Comparison of ENCODE assay signal across 12 cellular contexts in genomic region chr9:129620669-129621295, GRCh38. TPM values are rescaled to one million over a fixed set of nuclear protein-coding genes. Genes with fewer than 3 reads are reported as not detected.
DNase-seq lines count a peak whose midpoint lies in the region; ATAC-seq and TF ChIP-seq lines count a peak whose summit lies in the region.
"Had no signal": no experiment of that assay in that cellular context is flagged by ENCODE, and none has a peak within 500 bp of the region (broad histone marks: within the 10 kb centered on the region; RNA-seq: fewer than 3 reads in every experiment).

C9orf50 (minus strand) TSS chr9:129621101; CDS start chr9:129620574, 527 bp downstream.

- H3K27me3 Mint-ChIP-seq in activated CD8-positive, alpha-beta T cell treated with anti-CD3 and anti-CD28 coated beads for 36 hours, result peaks cover 19% of the 10 kb centered on the region
- H3K27me3 Mint-ChIP-seq in activated CD8-positive, alpha-beta T cell treated with anti-CD3 and anti-CD28 coated beads, Interleukin-2, amount 10 ng/mL, durations not matched to agents 7 days and 5 days (ENCODE audit: low read depth), result peaks cover 27% of the 10 kb centered on the region

- H3K27me3 ChIP-seq in lung (ENCODE audit: control insufficient read depth, insufficient read depth), result no peaks in the 10 kb centered on the region
- H3K27me3 ChIP-seq in tibial nerve, result peaks cover 0 to 4% of the 10 kb centered on the region in 2 donors

- H3K4me3 ChIP-seq in astrocyte of the spinal cord (ENCODE audit: low read depth, low read length) (peak within 1 kb of the TSS; percentile 35), lung (peak within 1 kb of the TSS; percentile 20), tibial nerve (peak within 1 kb of the TSS; percentile 32 to 69 (median 44))

- peaks cover 2% of the 10 kb centered on the region for H3K9me3 Mint-ChIP-seq in activated CD8-positive, alpha-beta T cell treated with anti-CD3 and anti-CD28 coated beads for 36 hours
- H3K9me3 Mint-ChIP-seq in activated CD8-positive, alpha-beta T cell treated with anti-CD3 and anti-CD28 coated beads, Interleukin-2, amount 10 ng/mL, durations not matched to agents 7 days and 5 days (ENCODE audit: insufficient read depth), result no peaks in the 10 kb centered on the region

- H3K27ac ChIP-seq in lung (ENCODE audit: low read depth in 1 of 2, low read length in 1 of 2), result no peak within 1 kb of the TSS
- H3K27ac ChIP-seq in tibial nerve, result peak within 1 kb of the TSS; percentile 9 to 90 (median 78)
- H3K27ac ChIP-seq: body of pancreas had no signal

- TF ChIP-seq CTCF in activated CD8-positive, alpha-beta T cell treated with anti-CD3 and anti-CD28 coated beads for 36 hours (IDR thresholded peaks at IDR 0.05), result no peak
- TF ChIP-seq CTCF in astrocyte of the spinal cord (IDR thresholded peaks at IDR 0.05; ENCODE audit: low read depth, low read length) (no peak), lung (IDR thresholded peaks at IDR 0.05; ENCODE audit: control extremely low read depth, extremely low read depth) (no peak), tibial nerve (IDR thresholded peaks at IDR 0.05) (no peak)

- no peak for TF ChIP-seq EP300 in tibial nerve (IDR thresholded peaks at IDR 0.05)

- intact Hi-C loops in activated CD8-positive, alpha-beta T cell treated with anti-CD3 and anti-CD28 coated beads for 36 hours (cut with micrococcal nuclease), result no loop called here

- peaks cover 17% of the 10 kb centered on the region for H3K4me1 Mint-ChIP-seq in activated CD8-positive, alpha-beta T cell treated with anti-CD3 and anti-CD28 coated beads for 36 hours (ENCODE audit: low read depth)
- peaks cover 18% of the 10 kb centered on the region for H3K4me1 Mint-ChIP-seq in activated CD8-positive, alpha-beta T cell treated with anti-CD3 and anti-CD28 coated beads, Interleukin-2, amount 10 ng/mL, durations not matched to agents 7 days and 5 days (ENCODE audit: low read depth)

- POLR2A ChIA-PET in activated CD8-positive, alpha-beta T cell treated with anti-CD3 and anti-CD28 coated beads for 36 hours (lab: Charles Lee), result interaction anchor here (0.6 to 1.5 kb wide), 7 partner anchors 9 to 497 kb away, joined by 3 to 4 read pairs (median 3); no protein-coding TSS in a partner anchor
- POLR2A ChIA-PET in activated CD8-positive, alpha-beta T cell treated with anti-CD3 and anti-CD28 coated beads, Interleukin-2, amount 10 ng/mL, durations not matched to agents 7 days and 5 days (lab: Charles Lee), result interaction anchor here (1.1 to 1.4 kb wide), 2 partner anchors 443 to 489 kb away, joined by 4 to 5 read pairs; partner anchors contain the start of gene IER5L

- H3K9me3 ChIP-seq in lung (ENCODE audit: control insufficient read depth in 2 of 2, insufficient read depth in 1 of 2, low read length in 1 of 2) (peaks cover 0 to 1% of the 10 kb centered on the region in 2 donors), tibial nerve (no peaks in the 10 kb centered on the region)
- H3K9me3 ChIP-seq: body of pancreas had no signal

- H3K27ac Mint-ChIP-seq in activated CD8-positive, alpha-beta T cell treated with anti-CD3 and anti-CD28 coated beads for 36 hours, result no peak within 1 kb of the TSS
- H3K27ac Mint-ChIP-seq in activated CD8-positive, alpha-beta T cell treated with anti-CD3 and anti-CD28 coated beads, Interleukin-2, amount 10 ng/mL, durations not matched to agents 7 days and 5 days, result no peak within 1 kb of the TSS

- DNase-seq in activated CD8-positive, alpha-beta T cell treated with anti-CD3 and anti-CD28 coated beads for 36 hours, result no peak
- no peak for DNase-seq in activated CD8-positive, alpha-beta T cell treated with anti-CD3 and anti-CD28 coated beads, Interleukin-2, amount 10 ng/mL, durations not matched to agents 7 days and 5 days
- DNase-seq in astrocyte of the spinal cord (ENCODE audit: low read depth, low spot score), result no peak
- DNase-seq in lung (ENCODE audit: low spot score), result no peak
- DNase-seq in tibial nerve (ENCODE audit: low spot score in 2 of 2), result no peak
- DNase-seq: stimulated activated CD4-positive, alpha-beta T cell treated with anti-CD3 and anti-CD28 coated beads, Interleukin-15, amount 100 ng/mL, for 24 hours had no signal

- H3K4me1 ChIP-seq in lung (ENCODE audit: control insufficient read depth in 2 of 2, insufficient read depth in 2 of 2, low read length in 2 of 2), result peaks cover 0 to 8% of the 10 kb centered on the region in 2 donors
- H3K4me1 ChIP-seq in tibial nerve, result peaks cover 0 to 34% (median 13%) of the 10 kb centered on the region in 4 donors

- ATAC-seq in activated CD8-positive, alpha-beta T cell treated with anti-CD3 and anti-CD28 coated beads for 36 hours, result no peak
- ATAC-seq in activated CD8-positive, alpha-beta T cell treated with anti-CD3 and anti-CD28 coated beads, Interleukin-2, amount 10 ng/mL, durations not matched to agents 7 days and 5 days, result no peak
- no peak for ATAC-seq in lung (ENCODE audit: insufficient read depth, low FRiP score)
- ATAC-seq in HG02798 (IDR thresholded peaks at IDR 0.05; ENCODE audit: poor library complexity, unreplicated experiment), result no peak
- ATAC-seq in GM21526 (IDR thresholded peaks at IDR 0.05; ENCODE audit: low FRiP score, unreplicated experiment), result no peak
- no peak for ATAC-seq in GM19035 (IDR thresholded peaks at IDR 0.05; ENCODE audit: unreplicated experiment)
- ATAC-seq: HCT116 had no signal

- WGBS in lung, 2 donors, result 26 to 31% methylated on average over 21 of the region's 21 CpGs
- 24 to 29% methylated on average over 15 to 21 of the region's 21 CpGs for WGBS in tibial nerve, 2 donors

- in situ Hi-C loops in astrocyte of the spinal cord (cut with HindIII; ENCODE audit: low sequenced_read_pairs), result no loop called here

- H3K36me3 ChIP-seq in lung (ENCODE audit: control insufficient read depth in 2 of 2, insufficient read depth in 2 of 2, low read length in 2 of 2) (no peaks in the 10 kb centered on the region), tibial nerve (no peaks in the 10 kb centered on the region)

- no peaks in the 10 kb centered on the region for H3K36me3 Mint-ChIP-seq in activated CD8-positive, alpha-beta T cell treated with anti-CD3 and anti-CD28 coated beads for 36 hours (ENCODE audit: low read depth)
- H3K36me3 Mint-ChIP-seq in activated CD8-positive, alpha-beta T cell treated with anti-CD3 and anti-CD28 coated beads, Interleukin-2, amount 10 ng/mL, durations not matched to agents 7 days and 5 days (ENCODE audit: low read depth), result no peaks in the 10 kb centered on the region

- CTCF ChIA-PET in activated CD8-positive, alpha-beta T cell treated with anti-CD3 and anti-CD28 coated beads for 36 hours (lab: Charles Lee), result interaction anchor here (0.9 to 10.1 kb wide), 8 partner anchors 9 to 591 kb away, joined by 3 to 131 read pairs (median 6); partner anchors contain the start of gene ASB6
- CTCF ChIA-PET in activated CD8-positive, alpha-beta T cell treated with anti-CD3 and anti-CD28 coated beads, Interleukin-2, amount 10 ng/mL, durations not matched to agents 7 days and 5 days (lab: Charles Lee), result interaction anchor here (0.9 to 9.5 kb wide), 5 partner anchors 7 to 490 kb away, joined by 3 to 176 read pairs (median 10); no protein-coding TSS in a partner anchor

- peak within 1 kb of the TSS; percentile 27 for H3K4me3 Mint-ChIP-seq in activated CD8-positive, alpha-beta T cell treated with anti-CD3 and anti-CD28 coated beads for 36 hours
- no peak within 1 kb of the TSS for H3K4me3 Mint-ChIP-seq in activated CD8-positive, alpha-beta T cell treated with anti-CD3 and anti-CD28 coated beads, Interleukin-2, amount 10 ng/mL, durations not matched to agents 7 days and 5 days

- TF ChIP-seq POLR2A in tibial nerve (IDR thresholded peaks at IDR 0.05), result no peak

RNA-seq across cellular contexts. Expression of gene C9orf50, which starts in this region (rescaled TPM):
- total RNA-seq in activated CD8-positive, alpha-beta T cell treated with anti-CD3 and anti-CD28 coated beads for 36 hours, result not detected
- not detected for total RNA-seq in activated CD8-positive, alpha-beta T cell treated with anti-CD3 and anti-CD28 coated beads, Interleukin-2, amount 10 ng/mL, durations not matched to agents 7 days and 5 days
- total RNA-seq in lung, result under 1 TPM; 0.15 to 0.28 TPM
- not detected for polyA plus RNA-seq in lung
- total RNA-seq in tibial nerve, result 1 to 10 TPM in 3 of 4 donors, under 1 TPM in 1; 0.90 to 1.7 (median 1.3) TPM
- total RNA-seq: body of pancreas, RPMI7951 had no signal

Comparison
In these comparisons a context has a peak if more than half of its experiments do, and no peak if none do; other contexts are left out.
1. H3K27ac ChIP-seq: peak in tibial nerve (4 of 4); none in lung (0 of 2).
2. Peak in every context shown above with its lines, with median percentiles within 50 percentile points of each other: H3K4me3 ChIP-seq.